Comparison of ENCODE assay signal across 27 cellular contexts in genomic region chr7:41030673-41031072, GRCh38.
A peak's percentile ranks its signal among the peaks of the same experiment; 100 is the strongest.
DNase-seq lines count a peak whose midpoint lies in the region; ATAC-seq and TF ChIP-seq lines count a peak whose summit lies in the region.
"Had no signal": no experiment of that assay in that cellular context is flagged by ENCODE, and none has a peak within 500 bp of the region (broad histone marks: within the 10 kb centered on the region; RNA-seq: fewer than 3 reads in every experiment).

No MANE protein-coding gene starts in this region.

- H3K4me3 ChIP-seq in SK-N-SH (ENCODE audit: low read depth in 2 of 2, low read length in 1 of 2) (no peak overlapping the region), SJSA1 (no peak overlapping the region), fibroblast of mammary gland (ENCODE audit: control insufficient read depth, low read depth, low read length) (no peak overlapping the region), smooth muscle cell (no peak overlapping the region), gastrocnemius medialis (no peak overlapping the region)
- H3K4me3 ChIP-seq: breast epithelium, heart left ventricle, right atrium auricular region, spleen, testis had no signal

- no peaks in the 10 kb centered on the region for H3K9me2 ChIP-seq in SK-N-SH

- no peak for TF ChIP-seq POLR2A in gastrocnemius medialis (IDR thresholded peaks at IDR 0.05)

- H3K79me2 ChIP-seq in SK-N-SH (ENCODE audit: insufficient read depth) (no peaks in the 10 kb centered on the region), smooth muscle cell (ENCODE audit: low read depth) (no peaks in the 10 kb centered on the region)

- no peak overlapping the region for H3K9ac ChIP-seq in SK-N-SH
- H3K9ac ChIP-seq in smooth muscle cell (ENCODE audit: low read depth), result no peak overlapping the region

- H3K4me2 ChIP-seq in SK-N-SH (no peak overlapping the region), smooth muscle cell (no peak overlapping the region)

- H3K9me3 ChIP-seq in SK-N-SH (no peaks in the 10 kb centered on the region), SJSA1 (replicated peaks) (no peaks in the 10 kb centered on the region), smooth muscle cell (replicated peaks; ENCODE audit: low read depth) (no peaks in the 10 kb centered on the region), gastrocnemius medialis (no peaks in the 10 kb centered on the region)
- H3K9me3 ChIP-seq: breast epithelium, heart left ventricle, right atrium auricular region, spleen, testis had no signal

- TF ChIP-seq CTCF in SK-N-SH (IDR thresholded peaks at IDR 0.05) (no peak), fibroblast of mammary gland (conservative IDR thresholded peaks at IDR 0.05; ENCODE audit: control insufficient read depth, insufficient read depth, low read depth, low read length) (no peak), smooth muscle cell (IDR thresholded peaks at IDR 0.05; ENCODE audit: borderline replicate concordance, insufficient read depth, poor library complexity, severe bottlenecking) (no peak), gastrocnemius medialis (IDR thresholded peaks at IDR 0.05 in 4 of 5, conservative IDR thresholded peaks at IDR 0.05 in 1 of 5) (no peak)

- TF ChIP-seq EP300 in SK-N-SH (IDR thresholded peaks at IDR 0.05; ENCODE audit: borderline replicate concordance in 1 of 2, low read depth in 1 of 2, low read length in 1 of 2), result no peak

- in situ Hi-C loops in gastrocnemius medialis (cut with MboI; ENCODE audit: low sequenced_read_pairs in 4 of 4), result no loop called here

- peaks cover 36% of the 10 kb centered on the region for H3F3A ChIP-seq in SK-N-SH (replicated peaks; ENCODE audit: insufficient read depth)
- peaks cover 11% of the 10 kb centered on the region for H3F3A ChIP-seq in smooth muscle cell (ENCODE audit: low read depth)

- H3K4me1 ChIP-seq in SK-N-SH (ENCODE audit: control insufficient read depth in 1 of 2, insufficient read depth in 2 of 2, low read depth in 1 of 2, low read length in 1 of 2) (peaks cover 2 to 21% of the 10 kb centered on the region in 2 experiments; a peak in 3 of 4 replicates), SJSA1 (replicated peaks) (peaks cover 81% of the 10 kb centered on the region), smooth muscle cell (ENCODE audit: low read depth) (no peaks in the 10 kb centered on the region), gastrocnemius medialis (no peaks in the 10 kb centered on the region)
- H3K4me1 ChIP-seq: breast epithelium, heart left ventricle, right atrium auricular region, spleen, testis had no signal

- WGBS in SK-N-SH (ENCODE audit: low lambda C conversion rate), result 86% methylated on average over 5 of the region's 5 CpGs
- WGBS in smooth muscle cell (ENCODE audit: low lambda C conversion rate), result 65% methylated on average over 5 of the region's 5 CpGs

- intact Hi-C loops in gastrocnemius medialis (cut with DNase I; ENCODE audit: low total_unique reads), result no loop called here

- ATAC-seq in SK-N-SH treated with all-trans-retinoic acid at 6 μM for 48 hours (no peak), gastrocnemius medialis (no peak), GM18861 (IDR thresholded peaks at IDR 0.05; ENCODE audit: unreplicated experiment) (no peak)
- ATAC-seq: heart left ventricle had no signal

- H3K27me3 ChIP-seq in SK-N-SH (ENCODE audit: insufficient read depth) (no peaks in the 10 kb centered on the region), SJSA1 (replicated peaks) (no peaks in the 10 kb centered on the region), smooth muscle cell (ENCODE audit: low read depth) (no peaks in the 10 kb centered on the region), gastrocnemius medialis (no peaks in the 10 kb centered on the region)
- H3K27me3 ChIP-seq: breast epithelium, heart left ventricle, right atrium auricular region, spleen, testis had no signal

- no peaks in the 10 kb centered on the region for H3K36me3 ChIP-seq in SK-N-SH (replicated peaks in 1 of 2; ENCODE audit: control insufficient read depth in 1 of 2, insufficient read depth in 2 of 2, low read length in 1 of 2)
- no peaks in the 10 kb centered on the region for H3K36me3 ChIP-seq in SJSA1
- no peaks in the 10 kb centered on the region for H3K36me3 ChIP-seq in smooth muscle cell (ENCODE audit: low read depth)
- no peaks in the 10 kb centered on the region for H3K36me3 ChIP-seq in gastrocnemius medialis
- H3K36me3 ChIP-seq: breast epithelium, heart left ventricle, right atrium auricular region, spleen had no signal

- H4K20me1 ChIP-seq in SK-N-SH (ENCODE audit: insufficient read depth) (no peaks in the 10 kb centered on the region), smooth muscle cell (ENCODE audit: low read depth) (no peaks in the 10 kb centered on the region)

- DNase-seq in SK-N-SH (no peak), SJSA1 (ENCODE audit: low read depth in 1 of 2, low spot score in 2 of 2) (no peak), fibroblast of mammary gland (ENCODE audit: low read depth) (peak; percentile 57), smooth muscle cell (lab: John Stamatoyannopoulos, UW; ENCODE audit: unreplicated experiment) (no peak), gastrocnemius medialis (no peak), dermis blood vessel endothelial cell (no peak)
- DNase-seq: activated CD4-positive, alpha-beta memory T cell treated with anti-CD3 and anti-CD28 coated beads, Interleukin-2, amount 10 ng/mL, durations not matched to agents 7 days and 5 days; activated CD8-positive, alpha-beta memory T cell treated with anti-CD3 and anti-CD28 coated beads, Interleukin-2, amount 50 U/mL, for 48 hours; activated naive CD4-positive, alpha-beta T cell treated with anti-CD3 and anti-CD28 coated beads, Interleukin-2, amount 50 U/mL, for 16 hours; amniotic stem cell; COR-L47; H7; heart left ventricle; islet precursor cell; NCI-H510A treated with DMSO at 0.1 percent for 48 hours; posterior cingulate gyrus; spleen; stimulated activated CD4-positive, alpha-beta T cell treated with anti-CD3 and anti-CD28 coated beads, Interleukin-2, amount 100 ng/mL, for 24 hours; stimulated activated CD8-positive, alpha-beta memory T cell treated with anti-CD3 and anti-CD28 coated beads, Interleukin-4, amount 100 ng/mL, for 48 hours; testis had no signal

- no peak for TF ChIP-seq RAD21 in SK-N-SH (IDR thresholded peaks at IDR 0.05; ENCODE audit: low read length)

- CTCF ChIA-PET in SK-N-SH (lab: Yijun Ruan, JAX), result no interaction called here

- H2AFZ ChIP-seq in SK-N-SH (ENCODE audit: low read depth), result 0 out of 2 replicates have a peak overlapping the region, but pooled peaks have one; percentile 3
- no peak overlapping the region for H2AFZ ChIP-seq in smooth muscle cell (ENCODE audit: low read depth)

- H3K27ac ChIP-seq in SK-N-SH (ENCODE audit: low read depth in 2 of 2, low read length in 1 of 2), result peak overlapping the region in 1 of 2 experiments; percentile 92; a peak in 2 of 4 replicates
- H3K27ac ChIP-seq in SJSA1, result peak overlapping the region; percentile 93; the same call in 1 of the 2 replicates
- peak overlapping the region; percentile 90 for H3K27ac ChIP-seq in smooth muscle cell (ENCODE audit: low read depth)
- no peak overlapping the region for H3K27ac ChIP-seq in gastrocnemius medialis
- H3K27ac ChIP-seq: 22Rv1, breast epithelium, C4-2B, heart left ventricle, right atrium auricular region, RWPE1, spleen, testis had no signal

- POLR2A ChIA-PET in SK-N-SH (lab: Yijun Ruan, JAX), result no interaction called here

TF ChIP-seq in SK-N-SH, 30 proteins besides CTCF, POLR2A, EP300 and RAD21:
- TF ChIP-seq USF2 (IDR thresholded peaks at IDR 0.05; ENCODE audit: borderline replicate concordance, low read depth, low read length), result no peak
- no peak for TF ChIP-seq MXI1 (IDR thresholded peaks at IDR 0.05; ENCODE audit: low read depth, low read length)
- TF ChIP-seq SIN3A (IDR thresholded peaks at IDR 0.05; ENCODE audit: borderline replicate concordance, low read depth, low read length), result no peak
- no peak for TF ChIP-seq EZH2phosphoT487 (IDR thresholded peaks at IDR 0.05; ENCODE audit: borderline replicate concordance, low read depth)
- TF ChIP-seq RCOR1 (IDR thresholded peaks at IDR 0.05; ENCODE audit: low read length), result no peak
- no peak for TF ChIP-seq FOSL2 (IDR thresholded peaks at IDR 0.05; ENCODE audit: borderline replicate concordance, low read depth)
- no peak for TF ChIP-seq GATA2 (CRISPR knock-in tag; IDR thresholded peaks at IDR 0.05)
- TF ChIP-seq TEAD4 (IDR thresholded peaks at IDR 0.05; ENCODE audit: borderline replicate concordance, insufficient read depth), result no peak
- no peak for TF ChIP-seq TCF12 (IDR thresholded peaks at IDR 0.05)

TF ChIP-seq in SK-N-SH treated with all-trans-retinoic acid at 6 μM for 48 hours, 23 proteins besides CTCF, POLR2A, EP300 and RAD21:
- no peak for TF ChIP-seq ARNTL (CRISPR knock-in tag; IDR thresholded peaks at IDR 0.05; ENCODE audit: borderline replicate concordance, low read depth)
- TF ChIP-seq CSDC2 (CRISPR knock-in tag; IDR thresholded peaks at IDR 0.05), result no peak
- no peak for TF ChIP-seq CREB5 (CRISPR knock-in tag; IDR thresholded peaks at IDR 0.05; ENCODE audit: low read depth)
- TF ChIP-seq ZC3H10 (CRISPR knock-in tag; IDR thresholded peaks at IDR 0.05), result no peak
- TF ChIP-seq ZFP30 (CRISPR knock-in tag; IDR thresholded peaks at IDR 0.05), result no peak
- TF ChIP-seq SNAI2 (CRISPR knock-in tag; IDR thresholded peaks at IDR 0.05), result no peak
- no peak for TF ChIP-seq ESRRG (CRISPR knock-in tag; IDR thresholded peaks at IDR 0.05)

Comparison
In these comparisons a context has a peak if more than half of its experiments do, and no peak if none do; other contexts are left out.
1. H3K27ac ChIP-seq: peak in SJSA1 (single experiment) and smooth muscle cell (single experiment); none in gastrocnemius medialis (0 of 4).